Comparison of ENCODE assay signal across 8 cellular contexts in genomic region chr19:40576585-40577451, GRCh38. TPM values are rescaled to one million over a fixed set of nuclear protein-coding genes. Genes with fewer than 3 reads are reported as not detected.
DNase-seq lines count a peak whose midpoint lies in the region; ATAC-seq and TF ChIP-seq lines count a peak whose summit lies in the region.

Gene SHKBP1 (plus strand): TSS chr19:40576873. CDS start chr19:40576900, 27 bp downstream.

- peak within 1 kb of the TSS; percentile 87 for H3K27ac ChIP-seq in BLaER1
- H3K27ac ChIP-seq in coronary artery, result peak within 1 kb of the TSS; percentile 76 to 88

- no peaks in the 10 kb centered on the region for H3K27me3 ChIP-seq in BLaER1

- peak within 1 kb of the TSS; percentile 89 for H3K27ac Mint-ChIP-seq in activated CD4-positive, alpha-beta T cell treated with anti-CD3 and anti-CD28 coated beads, Interleukin-2, amount 10 ng/mL, durations not matched to agents 7 days and 5 days

- H3K9ac ChIP-seq in BLaER1, result peak within 1 kb of the TSS; percentile 86

- ATAC-seq in GM19328 (IDR thresholded peaks at IDR 0.05; ENCODE audit: unreplicated experiment) (peak; percentile 92), HG03520 (IDR thresholded peaks at IDR 0.05; ENCODE audit: unreplicated experiment) (peak; percentile 95), left lobe of liver (peak; percentile 99)

- POLR2A ChIA-PET in activated CD4-positive, alpha-beta T cell treated with anti-CD3 and anti-CD28 coated beads, Interleukin-2, amount 10 ng/mL, durations not matched to agents 7 days and 5 days (lab: Charles Lee), result no interaction called here

- CTCF ChIA-PET in activated CD4-positive, alpha-beta T cell treated with anti-CD3 and anti-CD28 coated beads, Interleukin-2, amount 10 ng/mL, durations not matched to agents 7 days and 5 days (lab: Charles Lee), result interaction anchor here (0.6 to 0.8 kb wide), 2 partner anchors 23 to 237 kb away, joined by 3 read pairs; no protein-coding TSS in a partner anchor

- H3K4me3 ChIP-seq in BLaER1 (peak within 1 kb of the TSS; percentile 80), coronary artery (peak within 1 kb of the TSS; percentile 86)

- no peaks in the 10 kb centered on the region for H3K9me3 Mint-ChIP-seq in activated CD4-positive, alpha-beta T cell treated with anti-CD3 and anti-CD28 coated beads, Interleukin-2, amount 10 ng/mL, durations not matched to agents 7 days and 5 days

- peaks cover 26% of the 10 kb centered on the region for H3K4me1 Mint-ChIP-seq in activated CD4-positive, alpha-beta T cell treated with anti-CD3 and anti-CD28 coated beads, Interleukin-2, amount 10 ng/mL, durations not matched to agents 7 days and 5 days

- 0 out of 2 replicates have a peak, but pooled peaks cover 16% of the 10 kb centered on the region for H4K20me1 ChIP-seq in BLaER1

- H3K36me3 ChIP-seq in BLaER1, result peaks cover 34% of the 10 kb centered on the region

- H3K9me3 ChIP-seq in BLaER1, result no peaks in the 10 kb centered on the region

- peak; percentile 87 for DNase-seq in NCI-H526 treated with DMSO at 0.1 percent for 48 hours (lab: John Stamatoyannopoulos, UW)
- DNase-seq in activated CD4-positive, alpha-beta T cell treated with anti-CD3 and anti-CD28 coated beads, Interleukin-2, amount 10 ng/mL, durations not matched to agents 7 days and 5 days, result peak; percentile 95
- DNase-seq in coronary artery (ENCODE audit: low spot score), result peak; percentile 95
- peak; percentile 95 for DNase-seq in left lobe of liver (ENCODE audit: low spot score)
- peak; percentile 93 to 95 for DNase-seq in stimulated activated CD4-positive, alpha-beta T cell treated with anti-CD3 and anti-CD28 coated beads, Interleukin-2, amount 100 ng/mL, for 24 hours

- H3K27me3 Mint-ChIP-seq in activated CD4-positive, alpha-beta T cell treated with anti-CD3 and anti-CD28 coated beads, Interleukin-2, amount 10 ng/mL, durations not matched to agents 7 days and 5 days, result no peaks in the 10 kb centered on the region

- H3K4me1 ChIP-seq in BLaER1, result peaks cover 76% of the 10 kb centered on the region

- peak within 1 kb of the TSS; percentile 92 for H3K4me2 ChIP-seq in BLaER1

- H3K36me3 Mint-ChIP-seq in activated CD4-positive, alpha-beta T cell treated with anti-CD3 and anti-CD28 coated beads, Interleukin-2, amount 10 ng/mL, durations not matched to agents 7 days and 5 days (ENCODE audit: low read depth), result peaks cover 24% of the 10 kb centered on the region

- peak within 1 kb of the TSS; percentile 87 for H3K4me3 Mint-ChIP-seq in activated CD4-positive, alpha-beta T cell treated with anti-CD3 and anti-CD28 coated beads, Interleukin-2, amount 10 ng/mL, durations not matched to agents 7 days and 5 days

- no peak for TF ChIP-seq CTCF in coronary artery (IDR thresholded peaks at IDR 0.05)

RNA-seq across cellular contexts. Expression of gene SHKBP1, which starts in this region (rescaled TPM):
- total RNA-seq in activated CD4-positive, alpha-beta T cell treated with anti-CD3 and anti-CD28 coated beads, Interleukin-2, amount 10 ng/mL, durations not matched to agents 7 days and 5 days, result 100 to 1,000 TPM; 147 to 158 TPM
- 15.2 TPM for total RNA-seq in left lobe of liver

Comparison
In these comparisons a context has a peak if more than half of its experiments do, and no peak if none do; other contexts are left out.
1. Peak in every context shown above with its lines: DNase-seq, ATAC-seq, H3K4me3 ChIP-seq and H3K27ac ChIP-seq.